11 cellular contexts compared by ENCODE assay signal in genomic region chr5:141477815-141478214, GRCh38. TPM values are rescaled to one million over a fixed set of nuclear protein-coding genes. Genes with fewer than 3 reads are reported as not detected.
DNase-seq lines count a peak whose midpoint lies in the region; ATAC-seq and TF ChIP-seq lines count a peak whose summit lies in the region.
"Had no signal": no experiment of that assay in that cellular context is flagged by ENCODE, and none has a peak within 500 bp of the region (broad histone marks: within the 10 kb centered on the region; RNA-seq: fewer than 3 reads in every experiment).

No MANE protein-coding gene starts in this region.

- no peak overlapping the region for H2AFZ ChIP-seq in osteoblast (ENCODE audit: low read length)

- H3K27me3 Mint-ChIP-seq in HFFc6 (ENCODE audit: insufficient read depth): peaks cover 4% of the 10 kb centered on the region
- peaks cover 67% of the 10 kb centered on the region for H3K27me3 Mint-ChIP-seq in activated naive CD8-positive, alpha-beta T cell treated with anti-CD3 and anti-CD28 coated beads, Interleukin-2, amount 50 U/mL, for 24 hours

- no peak for TF ChIP-seq CTCF in A673 (conservative IDR thresholded peaks at IDR 0.05; ENCODE audit: low read depth, low read length)
- TF ChIP-seq CTCF in HFFc6 (IDR thresholded peaks at IDR 0.05): no peak
- TF ChIP-seq CTCF in osteoblast (IDR thresholded peaks at IDR 0.05; ENCODE audit: extremely low read depth, low read depth, low read length): no peak

- peaks cover 35% of the 10 kb centered on the region for H3K4me1 ChIP-seq in A673 (ENCODE audit: insufficient read depth, low read length, poor library complexity, severe bottlenecking)
- peaks cover 29% of the 10 kb centered on the region in 2 donors for H3K4me1 ChIP-seq in duodenal mucosa (ENCODE audit: control insufficient read depth in 1 of 2, insufficient read depth in 2 of 2, low read length in 2 of 2)
- H3K4me1 ChIP-seq in osteoblast (ENCODE audit: insufficient read depth, low read length): peaks cover 35% of the 10 kb centered on the region

- BruUV-seq in A673 (replicated peaks; lab: Mats Ljungman, UMichigan): no TSS peak

- intact Hi-C loops in A673 (cut with micrococcal nuclease; ENCODE audit: unreplicated experiment): loop anchor here (2.0 to 5.0 kb wide), 3 partner anchors 17 to 79 kb away; no protein-coding TSS in a partner anchor

- H3K9me3 Mint-ChIP-seq in HFFc6: no peaks in the 10 kb centered on the region
- H3K9me3 Mint-ChIP-seq in activated naive CD8-positive, alpha-beta T cell treated with anti-CD3 and anti-CD28 coated beads, Interleukin-2, amount 50 U/mL, for 24 hours: no peaks in the 10 kb centered on the region

- peaks cover 64% of the 10 kb centered on the region for H3K4me1 Mint-ChIP-seq in HFFc6 (ENCODE audit: low read depth)
- H3K4me1 Mint-ChIP-seq in activated naive CD8-positive, alpha-beta T cell treated with anti-CD3 and anti-CD28 coated beads, Interleukin-2, amount 50 U/mL, for 24 hours: peaks cover 28% of the 10 kb centered on the region

- H3K9me3 ChIP-seq in A673 (ENCODE audit: low read depth, low read length, poor library complexity, severe bottlenecking) (no peaks in the 10 kb centered on the region), duodenal mucosa (ENCODE audit: control insufficient read depth in 1 of 2, low read length in 2 of 2) (no peaks in the 10 kb centered on the region), osteoblast (ENCODE audit: low read depth, low read length) (no peaks in the 10 kb centered on the region)

- no peaks in the 10 kb centered on the region for H3K27me3 ChIP-seq in A673 (replicated peaks; ENCODE audit: insufficient read depth, low read depth, low read length, poor library complexity)
- peaks cover 16 to 24% of the 10 kb centered on the region in 2 donors for H3K27me3 ChIP-seq in duodenal mucosa (ENCODE audit: control insufficient read depth in 1 of 2, insufficient read depth in 2 of 2, low read length in 2 of 2)
- no peaks in the 10 kb centered on the region for H3K27me3 ChIP-seq in osteoblast (ENCODE audit: insufficient read depth, low read length)

- H3K4me2 ChIP-seq in osteoblast (ENCODE audit: insufficient read depth, low read length): peak overlapping the region; percentile 93
- H3K4me2 ChIP-seq: KMS-11 had no signal

- H3K36me3 ChIP-seq in A673 (ENCODE audit: insufficient read depth, low read length, poor library complexity, severe bottlenecking) (no peaks in the 10 kb centered on the region), duodenal mucosa (ENCODE audit: control insufficient read depth in 1 of 2, insufficient read depth in 2 of 2, low read length in 2 of 2) (no peaks in the 10 kb centered on the region), osteoblast (ENCODE audit: insufficient read depth, low read length) (no peaks in the 10 kb centered on the region)

- no peak overlapping the region for H3K9ac ChIP-seq in duodenal mucosa (ENCODE audit: low read depth in 1 of 2, low read length in 2 of 2)
- H3K9ac ChIP-seq: KMS-11 had no signal

- POLR2A ChIA-PET in A673 (lab: Charles Lee; ENCODE audit: low non-redundant PET): no interaction called here

- H3K27ac Mint-ChIP-seq in HFFc6: peak overlapping the region; percentile 91
- H3K27ac Mint-ChIP-seq in activated naive CD8-positive, alpha-beta T cell treated with anti-CD3 and anti-CD28 coated beads, Interleukin-2, amount 50 U/mL, for 24 hours: no peak overlapping the region
- H3K27ac Mint-ChIP-seq: CD14-positive monocyte had no signal

- peak overlapping the region; percentile 80 for H3K4me3 ChIP-seq in A673 (ENCODE audit: low read depth, low read length, poor library complexity, severe bottlenecking)
- peak overlapping the region; percentile 38 to 87 for H3K4me3 ChIP-seq in duodenal mucosa (ENCODE audit: low read depth in 1 of 2, low read length in 2 of 2)
- peak overlapping the region; percentile 77 for H3K4me3 ChIP-seq in osteoblast (ENCODE audit: insufficient read depth, low read length)

- peaks cover 51% of the 10 kb centered on the region for H3K79me2 ChIP-seq in osteoblast (ENCODE audit: insufficient read depth, low read length)

- H3K4me3 Mint-ChIP-seq in HFFc6: peak overlapping the region; percentile 96
- no peak overlapping the region for H3K4me3 Mint-ChIP-seq in activated naive CD8-positive, alpha-beta T cell treated with anti-CD3 and anti-CD28 coated beads, Interleukin-2, amount 50 U/mL, for 24 hours

- CTCF ChIA-PET in A673 (lab: Charles Lee): no interaction called here

- H3K36me3 Mint-ChIP-seq in HFFc6 (ENCODE audit: low read depth): peaks cover 25% of the 10 kb centered on the region; the same call in 1 of the 2 replicates
- peaks cover 1% of the 10 kb centered on the region for H3K36me3 Mint-ChIP-seq in activated naive CD8-positive, alpha-beta T cell treated with anti-CD3 and anti-CD28 coated beads, Interleukin-2, amount 50 U/mL, for 24 hours (ENCODE audit: low read depth)

- peaks cover 42% of the 10 kb centered on the region for H4K20me1 ChIP-seq in osteoblast (ENCODE audit: insufficient read depth, low read length)

- no peak for ATAC-seq in activated naive CD8-positive, alpha-beta T cell treated with anti-CD3 and anti-CD28 coated beads, Interleukin-2, amount 50 U/mL, for 24 hours

- no peak for DNase-seq in A673 (ENCODE audit: low spot score)
- peak; percentile 8 for DNase-seq in HFFc6
- peak; percentile 83 for DNase-seq in osteoblast (ENCODE audit: insufficient read length, low spot score, missing footprints)
- DNase-seq in KG1 (lab: John Stamatoyannopoulos, UW): no peak
- DNase-seq in activated naive CD8-positive, alpha-beta T cell treated with anti-CD3 and anti-CD28 coated beads, Interleukin-2, amount 50 U/mL, for 24 hours: no peak
- no peak for DNase-seq in T-helper 2 cell
- no peak for DNase-seq in NCI-H345 (lab: John Stamatoyannopoulos, UW)

- H3K27ac ChIP-seq in A673 (ENCODE audit: low read depth, low read length, poor library complexity, severe bottlenecking): no peak overlapping the region
- no peak overlapping the region for H3K27ac ChIP-seq in duodenal mucosa (ENCODE audit: low read depth, low read length)
- no peak overlapping the region for H3K27ac ChIP-seq in osteoblast (ENCODE audit: low read depth, low read length)
- H3K27ac ChIP-seq: KMS-11 had no signal

RNA-seq across cellular contexts. Expression of gene PCDHGC3, which starts 2.0 kb away (rescaled TPM):
- 103 and 112 TPM in 2 replicates for total RNA-seq in A673 (2021)
- total RNA-seq in HFFc6 (2021; fragmentation: NEBNext Ultra II Directional; extraction: Animal tissue kit (Norgen Biotek cat#: 25700)): 100 to 1,000 TPM; 126 to 150 (median 132) TPM
- 59.4 and 91.3 TPM in 2 replicates for total RNA-seq in osteoblast

RNA-seq across cellular contexts. Expression of gene PCDHGC4, which starts 7.0 kb away (rescaled TPM):
- total RNA-seq in A673 (2021) (3.6 and 3.8 TPM in 2 replicates), osteoblast (2.9 and 3.8 TPM in 2 replicates)
- total RNA-seq in HFFc6 (2021; fragmentation: NEBNext Ultra II Directional; extraction: Animal tissue kit (Norgen Biotek cat#: 25700)): 1 to 10 TPM in 1 of 6 experiments, under 1 TPM in 5; 0.34 to 1.4 (median 0.62) TPM
- total RNA-seq: activated CD8-positive, alpha-beta memory T cell treated with anti-CD3 and anti-CD28 coated beads for 36 hours had no signal

RNA-seq across cellular contexts. Expression of gene PCDHGC5, which starts 11.1 kb away (rescaled TPM):
- total RNA-seq in A673 (2021): 3.4 and 3.6 TPM in 2 replicates
- 1 to 10 TPM; 2.3 to 5.7 (median 2.7) TPM for total RNA-seq in HFFc6 (2021; fragmentation: NEBNext Ultra II Directional; extraction: Animal tissue kit (Norgen Biotek cat#: 25700))
- total RNA-seq in osteoblast: 3.6 and 5.3 TPM in 2 replicates
- total RNA-seq: activated CD8-positive, alpha-beta memory T cell treated with anti-CD3 and anti-CD28 coated beads for 36 hours had no signal

RNA-seq across cellular contexts. Expression of gene PCDHGA12, which starts 47.5 kb away (rescaled TPM):
- total RNA-seq in A673 (2021) (3.5 and 3.6 TPM in 2 replicates), osteoblast (20.6 and 33.6 TPM in 2 replicates)
- 10 to 100 TPM in 4 of 6 experiments, 1 to 10 TPM in 2; 8.8 to 21.0 (median 18.9) TPM for total RNA-seq in HFFc6 (2021; fragmentation: NEBNext Ultra II Directional; extraction: Animal tissue kit (Norgen Biotek cat#: 25700))

RNA-seq across cellular contexts. Expression of gene PCDHGA11, which starts 57.0 kb away (rescaled TPM):
- total RNA-seq in A673 (2021): 34.9 and 35.5 TPM in 2 replicates
- 10 to 100 TPM in 3 of 6 experiments, 1 to 10 TPM in 3; 2.3 to 11.4 (median 9.8) TPM for total RNA-seq in HFFc6 (2021; fragmentation: NEBNext Ultra II Directional; extraction: Animal tissue kit (Norgen Biotek cat#: 25700))
- total RNA-seq in osteoblast: 12.3 and 16.5 TPM in 2 replicates
- total RNA-seq: activated CD8-positive, alpha-beta memory T cell treated with anti-CD3 and anti-CD28 coated beads for 36 hours had no signal

Comparison
In these comparisons a context has a peak if more than half of its experiments do, and no peak if none do; other contexts are left out.
1. DNase-seq: peak in HFFc6 (single experiment) and osteoblast (single experiment); none in A673 (single experiment), KG1 (single experiment), activated naive CD8-positive, alpha-beta T cell treated with anti-CD3 and anti-CD28 coated beads, Interleukin-2, amount 50 U/mL, for 24 hours (single experiment), T-helper 2 cell (0 of 5) and NCI-H345 (single experiment).
2. Peak in every context shown above with its lines, with median percentiles within 50 percentile points of each other: H3K4me3 ChIP-seq.